ENCODE assay signal across 16 cellular contexts in the genomic region with DNA sequence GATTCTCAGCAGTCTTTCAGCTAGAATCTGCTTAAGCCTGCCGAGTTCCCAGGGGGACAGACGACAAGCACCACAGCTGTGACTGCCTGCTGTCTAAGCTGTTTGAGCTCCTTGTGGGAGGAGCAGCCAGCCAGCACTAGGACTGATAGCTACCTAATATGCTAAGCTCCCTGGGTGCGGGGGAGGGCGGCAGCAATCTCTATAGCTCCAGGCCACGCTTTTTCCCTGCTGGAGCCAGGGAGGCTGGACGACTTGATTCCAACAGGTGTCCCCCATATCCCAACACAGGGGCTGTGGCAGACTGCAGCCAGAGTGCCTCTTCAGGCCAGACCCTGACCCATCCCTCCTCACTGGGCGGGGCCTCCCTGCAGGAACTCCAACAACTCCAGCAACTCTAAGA.
DNase-seq lines count a peak whose midpoint lies in the region; ATAC-seq, FAIRE-seq and TF ChIP-seq lines count a peak whose summit lies in the region.
"Had no signal": no experiment of that assay in that cellular context is flagged by ENCODE, and none has a peak within 500 bp of the region (broad histone marks: within the 10 kb centered on the region; RNA-seq: fewer than 3 reads in every experiment).

No MANE protein-coding gene starts in this region.

- no peaks in the 10 kb centered on the region for H3K27me3 ChIP-seq in cardiac muscle cell
- H3K27me3 ChIP-seq: heart left ventricle had no signal

- no peak for FAIRE-seq in urothelium cell line (lab: Jason Lieb, UNC)

- DNase-seq in cardiac muscle cell (ENCODE audit: low read depth in 1 of 2, low spot score in 1 of 2), result peak; percentile 8 to 86
- DNase-seq in Right ventricle myocardium superior, result no peak
- peak; percentile 32 for DNase-seq in OCI-M1 (lab: John Stamatoyannopoulos, UW)
- peak; percentile 95 for DNase-seq in left kidney (ENCODE audit: low read depth, low spot score)
- no peak for DNase-seq in COR-L47 (lab: John Stamatoyannopoulos, UW)
- DNase-seq in activated CD4-positive, CD25-positive, alpha-beta regulatory T cell treated with anti-CD3 and anti-CD28 coated beads, Interleukin-2, amount 50 U/mL, for 72 hours, result no peak
- no peak for DNase-seq in urothelium cell line (ENCODE audit: low spot score)
- DNase-seq: ACHN; activated CD4-positive, alpha-beta T cell treated with anti-CD3 and anti-CD28 coated beads for 1 hour; activated T-cell treated with anti-CD3 and anti-CD28 coated beads for 4 hours; erythroblast; NCI-H187; PC-3 had no signal

- H3K36me3 ChIP-seq in cardiac muscle cell, result no peaks in the 10 kb centered on the region
- H3K36me3 ChIP-seq: heart left ventricle had no signal

- TF ChIP-seq CTCF in cardiac muscle cell (IDR thresholded peaks at IDR 0.05; ENCODE audit: low read depth, low read length), result no peak

- no peak overlapping the region for H3K4me3 ChIP-seq in cardiac muscle cell
- H3K4me3 ChIP-seq: heart left ventricle, lung had no signal

- intact Hi-C loops in Right ventricle myocardium superior (cut with DNase I), result no loop called here

- ATAC-seq in Right ventricle myocardium superior (ENCODE audit: poor library complexity) (no peak), HG03135 (IDR thresholded peaks at IDR 0.05; ENCODE audit: unreplicated experiment) (no peak)
- ATAC-seq: heart left ventricle, PC-3 had no signal

- peaks cover 11% of the 10 kb centered on the region for H3K4me1 ChIP-seq in cardiac muscle cell (ENCODE audit: low read depth)
- H3K4me1 ChIP-seq: heart left ventricle had no signal

- H3K9me3 ChIP-seq in cardiac muscle cell (ENCODE audit: low read depth), result no peaks in the 10 kb centered on the region

- peak overlapping the region; percentile 48 for H3K27ac ChIP-seq in cardiac muscle cell
- H3K27ac ChIP-seq: heart left ventricle had no signal

Comparison
In these comparisons a context has a peak if more than half of its experiments do, and no peak if none do; other contexts are left out.
1. DNase-seq: peak in cardiac muscle cell (2 of 2), OCI-M1 (single experiment) and left kidney (single experiment); none in Right ventricle myocardium superior (single experiment), COR-L47 (single experiment), activated CD4-positive, CD25-positive, alpha-beta regulatory T cell treated with anti-CD3 and anti-CD28 coated beads, Interleukin-2, amount 50 U/mL, for 72 hours (single experiment) and urothelium cell line (single experiment).